In genomic region chr11:119476038-119476437, GRCh38 we compare ENCODE assay signal across 28 cellular contexts. TPM values are rescaled to one million over a fixed set of nuclear protein-coding genes. Genes with fewer than 3 reads are reported as not detected.
"Had no signal": no experiment of that assay in that cellular context is flagged by ENCODE, and none has a peak within 500 bp of the region (broad histone marks: within the 10 kb centered on the region; RNA-seq: fewer than 3 reads in every experiment).

No MANE protein-coding gene starts in this region.

- FAIRE-seq: bronchial epithelial cell had no signal

- H3K27me3 ChIP-seq: dorsolateral prefrontal cortex, esophagus muscularis mucosa, gastroesophageal sphincter had no signal

- H3K9me3 Mint-ChIP-seq: activated CD4-positive, alpha-beta memory T cell treated with anti-CD3 and anti-CD28 coated beads for 36 hours; activated CD4-positive, alpha-beta T cell treated with anti-CD3 and anti-CD28 coated beads, Interleukin-2, amount 10 ng/mL, durations not matched to agents 24 days and 14 days; activated naive CD4-positive, alpha-beta T cell treated with anti-CD3 and anti-CD28 coated beads, Interleukin-2, amount 10 ng/mL, durations not matched to agents 7 days and 5 days; activated naive CD4-positive, alpha-beta T cell treated with anti-CD3 and anti-CD28 coated beads, Interleukin-2, amount 50 U/mL, for 72 hours; activated T-helper 1 cell treated with anti-CD3 and anti-CD28 coated beads, Interleukin-12 subunit alpha, Interleukin-12 subunit beta, Interleukin-2, Interleukin-4 antibody, amounts not matched to agents 30 ng/mL and 10 ng/mL and 1 ng/mL, durations not matched to agents 14 hours and 24 hours and 36 hours; activated T-helper 2 cell treated with anti-CD3 and anti-CD28 coated beads, Interferon-gamma antibody, Interleukin-2, Interleukin-4, amounts not matched to agents 10 μg/mL and 5 μg/mL and 100 μg/mL, durations not matched to agents 14 hours and 24 hours and 36 hours; central memory CD8-positive, alpha-beta T cell; dendritic cell treated with granulocyte-macrophage colony-stimulating factor and Interleukin-4, amounts not matched to agents 40 ng/mL and 50 ng/mL, for 4 days; endodermal cell had no signal

- H3K9me3 ChIP-seq: esophagus muscularis mucosa, gastroesophageal sphincter had no signal

- ATAC-seq: activated CD4-positive, alpha-beta T cell treated with anti-CD3 and anti-CD28 coated beads for 36 hours; activated CD8-positive, alpha-beta memory T cell treated with anti-CD3 and anti-CD28 coated beads, Interleukin-2, amount 10 ng/mL, durations not matched to agents 7 days and 5 days; activated CD8-positive, alpha-beta T cell treated with anti-CD3 and anti-CD28 coated beads, Interleukin-2, amount 10 ng/mL, durations not matched to agents 7 days and 5 days; foreskin keratinocyte had no signal

- H3K4me3 ChIP-seq: coronary artery, dorsolateral prefrontal cortex, esophagus muscularis mucosa, gastroesophageal sphincter had no signal

- H3K4me1 Mint-ChIP-seq: activated CD4-positive, alpha-beta T cell treated with anti-CD3 and anti-CD28 coated beads for 36 hours; activated CD4-positive, alpha-beta T cell treated with anti-CD3 and anti-CD28 coated beads, Interleukin-2, amount 10 ng/mL, durations not matched to agents 24 days and 14 days; activated CD8-positive, alpha-beta memory T cell treated with anti-CD3 and anti-CD28 coated beads, Interleukin-2, amount 10 ng/mL, durations not matched to agents 7 days and 5 days; activated naive CD4-positive, alpha-beta T cell treated with anti-CD3 and anti-CD28 coated beads, Interleukin-2, amount 10 ng/mL, durations not matched to agents 7 days and 5 days; central memory CD8-positive, alpha-beta T cell had no signal

- H3K27ac Mint-ChIP-seq: activated CD4-positive, alpha-beta memory T cell treated with anti-CD3 and anti-CD28 coated beads for 36 hours; activated CD4-positive, alpha-beta T cell treated with anti-CD3 and anti-CD28 coated beads for 36 hours; activated CD4-positive, alpha-beta T cell treated with anti-CD3 and anti-CD28 coated beads, Interleukin-2, amount 10 ng/mL, durations not matched to agents 24 days and 14 days; activated CD8-positive, alpha-beta memory T cell treated with anti-CD3 and anti-CD28 coated beads, Interleukin-2, amount 10 ng/mL, durations not matched to agents 7 days and 5 days; activated CD8-positive, alpha-beta T cell treated with anti-CD3 and anti-CD28 coated beads, Interleukin-2, amount 10 ng/mL, durations not matched to agents 7 days and 5 days; activated naive CD4-positive, alpha-beta T cell treated with anti-CD3 and anti-CD28 coated beads, Interleukin-2, amount 10 ng/mL, durations not matched to agents 7 days and 5 days; activated naive CD4-positive, alpha-beta T cell treated with anti-CD3 and anti-CD28 coated beads, Interleukin-2, amount 50 U/mL, for 72 hours; activated T-helper 1 cell treated with anti-CD3 and anti-CD28 coated beads, Interleukin-12 subunit alpha, Interleukin-12 subunit beta, Interleukin-2, Interleukin-4 antibody, amounts not matched to agents 30 ng/mL and 10 ng/mL and 1 ng/mL, durations not matched to agents 14 hours and 24 hours and 36 hours; activated T-helper 2 cell treated with anti-CD3 and anti-CD28 coated beads, Interferon-gamma antibody, Interleukin-2, Interleukin-4, amounts not matched to agents 10 μg/mL and 5 μg/mL and 100 μg/mL, durations not matched to agents 14 hours and 24 hours and 36 hours; dendritic cell treated with granulocyte-macrophage colony-stimulating factor and Interleukin-4, amounts not matched to agents 40 ng/mL and 50 ng/mL, for 4 days; endodermal cell had no signal

- H3K4me1 ChIP-seq: foreskin keratinocyte had no signal

- H3K4me3 Mint-ChIP-seq: activated CD4-positive, alpha-beta memory T cell treated with anti-CD3 and anti-CD28 coated beads for 36 hours; activated CD4-positive, alpha-beta T cell treated with anti-CD3 and anti-CD28 coated beads for 36 hours; activated CD4-positive, alpha-beta T cell treated with anti-CD3 and anti-CD28 coated beads, Interleukin-2, amount 10 ng/mL, durations not matched to agents 24 days and 14 days; activated CD8-positive, alpha-beta memory T cell treated with anti-CD3 and anti-CD28 coated beads, Interleukin-2, amount 10 ng/mL, durations not matched to agents 7 days and 5 days; activated CD8-positive, alpha-beta T cell treated with anti-CD3 and anti-CD28 coated beads, Interleukin-2, amount 10 ng/mL, durations not matched to agents 7 days and 5 days; activated naive CD4-positive, alpha-beta T cell treated with anti-CD3 and anti-CD28 coated beads, Interleukin-2, amount 10 ng/mL, durations not matched to agents 7 days and 5 days; activated T-helper 1 cell treated with anti-CD3 and anti-CD28 coated beads, Interleukin-12 subunit alpha, Interleukin-12 subunit beta, Interleukin-2, Interleukin-4 antibody, amounts not matched to agents 30 ng/mL and 10 ng/mL and 1 ng/mL, durations not matched to agents 14 hours and 24 hours and 36 hours; central memory CD8-positive, alpha-beta T cell; dendritic cell treated with granulocyte-macrophage colony-stimulating factor and Interleukin-4, amounts not matched to agents 40 ng/mL and 50 ng/mL, for 4 days; endodermal cell had no signal

- H3K36me3 Mint-ChIP-seq: activated CD4-positive, alpha-beta memory T cell treated with anti-CD3 and anti-CD28 coated beads for 36 hours; activated CD8-positive, alpha-beta memory T cell treated with anti-CD3 and anti-CD28 coated beads, Interleukin-2, amount 10 ng/mL, durations not matched to agents 7 days and 5 days; activated naive CD4-positive, alpha-beta T cell treated with anti-CD3 and anti-CD28 coated beads, Interleukin-2, amount 10 ng/mL, durations not matched to agents 7 days and 5 days; activated naive CD4-positive, alpha-beta T cell treated with anti-CD3 and anti-CD28 coated beads, Interleukin-2, amount 50 U/mL, for 72 hours had no signal

- H3K27ac ChIP-seq: brain microvascular endothelial cell, coronary artery, dorsolateral prefrontal cortex, foreskin keratinocyte had no signal

- DNase-seq: activated CD4-positive, alpha-beta memory T cell treated with anti-CD3 and anti-CD28 coated beads for 36 hours; activated CD4-positive, alpha-beta T cell treated with anti-CD3 and anti-CD28 coated beads for 36 hours; activated CD4-positive, alpha-beta T cell treated with anti-CD3 and anti-CD28 coated beads, Interleukin-2, amount 10 ng/mL, durations not matched to agents 24 days and 14 days; activated CD4-positive, CD25-positive, alpha-beta regulatory T cell; activated CD4-positive, CD25-positive, alpha-beta regulatory T cell treated with anti-CD3 and anti-CD28 coated beads, Interleukin-2, amount 50 U/mL, for 72 hours; activated CD8-positive, alpha-beta memory T cell treated with anti-CD3 and anti-CD28 coated beads, Interleukin-2, amount 50 U/mL, for 4 hours; activated CD8-positive, alpha-beta T cell treated with anti-CD3 and anti-CD28 coated beads, Interleukin-2, amount 10 ng/mL, durations not matched to agents 7 days and 5 days; activated naive CD4-positive, alpha-beta T cell treated with anti-CD3 and anti-CD28 coated beads, Interleukin-2, amount 10 ng/mL, durations not matched to agents 7 days and 5 days; activated T-cell treated with anti-CD3 and anti-CD28 coated beads, Interleukin-2, amount 50 U/mL, for 1 hour; amniotic stem cell; anterior cingulate cortex; brain microvascular endothelial cell; dorsolateral prefrontal cortex; effector memory CD4-positive, alpha-beta T cell; erythroblast; T-helper 2 cell had no signal

- H3K36me3 ChIP-seq: brain microvascular endothelial cell, esophagus muscularis mucosa, gastroesophageal sphincter had no signal

RNA-seq across cellular contexts. Expression of gene THY1, which starts 53.1 kb away (rescaled TPM):
- total RNA-seq: activated CD8-positive, alpha-beta T cell treated with anti-CD3 and anti-CD28 coated beads, Interleukin-2, amount 10 ng/mL, durations not matched to agents 7 days and 5 days; activated naive CD4-positive, alpha-beta T cell treated with anti-CD3 and anti-CD28 coated beads, Interleukin-2, amount 50 U/mL, for 72 hours had no signal
